In genomic region chr1:50416553-50417453, GRCh38 we compare ENCODE assay signal across 14 cellular contexts. TPM values are rescaled to one million over a fixed set of nuclear protein-coding genes. Genes with fewer than 3 reads are reported as not detected.
DNase-seq lines count a peak whose midpoint lies in the region; FAIRE-seq and TF ChIP-seq lines count a peak whose summit lies in the region.
"Had no signal": no experiment of that assay in that cellular context is flagged by ENCODE, and none has a peak within 500 bp of the region (broad histone marks: within the 10 kb centered on the region; RNA-seq: fewer than 3 reads in every experiment).

No MANE protein-coding gene starts in this region.

- no peak overlapping the region for H2BK120ac ChIP-seq in H1 (replicated peaks; ENCODE audit: low read depth, low read length)

- H3K4me3 ChIP-seq in H1 (ENCODE audit: extremely low read depth in 1 of 4, insufficient read depth in 2 of 4, low read depth in 3 of 4, low read length in 4 of 4) (peak overlapping the region; percentile 19 to 58 (median 39); a peak in 6 of 8 replicates), thyroid gland (replicated peaks in 1 of 3) (no peak overlapping the region)
- H3K4me3 ChIP-seq: right atrium auricular region had no signal

- no peaks in the 10 kb centered on the region for H3K9me3 ChIP-seq in ES-I3 (ENCODE audit: control insufficient read depth, insufficient read depth, low read length)
- H3K9me3 ChIP-seq in H1 (ENCODE audit: insufficient read depth in 2 of 2, low read depth in 1 of 2, low read length in 1 of 2): peaks cover 0 to 3% of the 10 kb centered on the region in 2 experiments; a peak in 1 of 4 replicates
- no peaks in the 10 kb centered on the region for H3K9me3 ChIP-seq in thyroid gland

- peak overlapping the region; percentile 50; the same call in 1 of the 2 replicates for H2BK12ac ChIP-seq in H1 (ENCODE audit: low read depth, low read length)

- no peaks in the 10 kb centered on the region for H3K79me2 ChIP-seq in H1 (ENCODE audit: control insufficient read depth in 1 of 2, insufficient read depth in 2 of 2, low read length in 2 of 2)

- H3K36me3 Mint-ChIP-seq in nephron (ENCODE audit: low read depth): no peaks in the 10 kb centered on the region
- H3K36me3 Mint-ChIP-seq: CD8-positive, alpha-beta T cell had no signal

- H3K23me2 ChIP-seq in H1 (ENCODE audit: low read depth, low read length): peaks cover 9% of the 10 kb centered on the region

- peak overlapping the region; percentile 43; the same call in 1 of the 2 replicates for H2AFZ ChIP-seq in H1 (ENCODE audit: low read length)

- H3K56ac ChIP-seq in H1 (replicated peaks; ENCODE audit: insufficient read length, low read depth, low read length): no peak overlapping the region

- H3K9me3 Mint-ChIP-seq in nephron: peaks cover 14% of the 10 kb centered on the region
- H3K9me3 Mint-ChIP-seq: CD8-positive, alpha-beta T cell had no signal

- no peaks in the 10 kb centered on the region for H3K36me3 ChIP-seq in ES-I3 (ENCODE audit: insufficient read depth, low read length)
- H3K36me3 ChIP-seq in H1 (ENCODE audit: control insufficient read depth in 2 of 4, insufficient read depth in 4 of 4, low read length in 3 of 4): peaks cover 0 to 13% (median 0%) of the 10 kb centered on the region in 4 experiments; a peak in 1 of 8 replicates
- H3K36me3 ChIP-seq in thyroid gland: no peaks in the 10 kb centered on the region
- H3K36me3 ChIP-seq: right atrium auricular region had no signal

- peak; percentile 24 for DNase-seq in AG20443 (ENCODE audit: low spot score)
- peak in 1 of 2 experiments; percentile 81 for DNase-seq in H1 (ENCODE audit: low read depth in 1 of 2, low spot score in 2 of 2)
- no peak for DNase-seq in nucleus accumbens (lab: John Stamatoyannopoulos, UW)
- no peak for DNase-seq in posterior cingulate gyrus
- no peak for DNase-seq in thyroid gland
- DNase-seq: activated naive CD4-positive, alpha-beta T cell; CD8-positive, alpha-beta T cell; central memory CD4-positive, alpha-beta T cell; PC-3 had no signal

- POLR2A ChIA-PET in H1 (lab: Charles Lee; ENCODE audit: partially characterized antibody): interaction anchor here (0.6 to 1.4 kb wide), 2 partner anchors 16 to 268 kb away, joined by 3 to 4 read pairs; no protein-coding TSS in a partner anchor

- H3K27me3 ChIP-seq in H1 (replicated peaks in 1 of 4; ENCODE audit: control insufficient read depth in 3 of 4, extremely low read depth in 1 of 4, insufficient read depth in 3 of 4, low read length in 3 of 4): peaks cover 89 to 97% (median 91%) of the 10 kb centered on the region in 4 experiments
- H3K27me3 ChIP-seq in thyroid gland: peaks cover 39% of the 10 kb centered on the region

- H3K4me1 Mint-ChIP-seq in nephron: peaks cover 25% of the 10 kb centered on the region

- H3K27ac ChIP-seq in H1 (ENCODE audit: low read depth, low read length) (no peak overlapping the region), thyroid gland (no peak overlapping the region)
- H3K27ac ChIP-seq: right atrium auricular region had no signal

- no peaks in the 10 kb centered on the region for H3K4me1 ChIP-seq in ES-I3 (ENCODE audit: insufficient read depth, low read length)
- peaks cover 0 to 30% (median 17%) of the 10 kb centered on the region in 4 experiments; a peak in 5 of 7 replicates for H3K4me1 ChIP-seq in H1 (replicated peaks in 1 of 4; ENCODE audit: control insufficient read depth in 3 of 4, insufficient read depth in 4 of 4, low read length in 3 of 4)
- peaks cover 4 to 40% of the 10 kb centered on the region in 2 donors for H3K4me1 ChIP-seq in thyroid gland

- no peak overlapping the region for H4K5ac ChIP-seq in H1 (ENCODE audit: insufficient read length, low read depth, low read length)

- H2BK5ac ChIP-seq in H1 (ENCODE audit: low read depth, low read length): no peak overlapping the region

- H3K18ac ChIP-seq in H1 (ENCODE audit: extremely low read depth, low read length): no peak overlapping the region; the same call in 1 of the 2 replicates

- no peak for TF ChIP-seq RAD21 in H1 (IDR thresholded peaks at IDR 0.05 in 1 of 2, conservative IDR thresholded peaks at IDR 0.05 in 1 of 2; ENCODE audit: low read depth in 2 of 2, low read length in 2 of 2)

- H4K20me1 ChIP-seq in H1 (replicated peaks in 1 of 2; ENCODE audit: control insufficient read depth in 1 of 2, insufficient read depth in 2 of 2, low read length in 2 of 2): peaks cover 9 to 27% of the 10 kb centered on the region in 2 experiments

- H3K27ac Mint-ChIP-seq in nephron: no peak overlapping the region
- H3K27ac Mint-ChIP-seq: CD8-positive, alpha-beta T cell had no signal

- 0 out of 2 replicates have a peak overlapping the region, but pooled peaks have one; percentile 32 for H2BK20ac ChIP-seq in H1 (ENCODE audit: low read length)

- peak overlapping the region; percentile 43 to 71 (median 61) for H3K4me3 Mint-ChIP-seq in nephron
- H3K4me3 Mint-ChIP-seq: CD8-positive, alpha-beta T cell had no signal

- 3% methylated on average over 39 of the region's 46 CpGs; no CpG with 5 or more reads in 1 of the 2 experiments for WGBS in H1 (ENCODE audit: extremely low coverage in 1 of 2, insufficient coverage in 1 of 2, insufficient read length in 1 of 2, insufficient replicate concordance in 2 of 2, low coverage in 1 of 2, low lambda C conversion rate in 2 of 2, missing lambda C conversion rate in 1 of 2), 2 experiments
- 4 to 5% methylated on average over 32 to 41 of the region's 46 CpGs for WGBS in thyroid gland, 2 donors

- no peak overlapping the region for H3K14ac ChIP-seq in H1 (ENCODE audit: insufficient read length)

- no peak overlapping the region for H2AK5ac ChIP-seq in H1 (ENCODE audit: low read depth, low read length)

- TF ChIP-seq POLR2A in H1 (IDR thresholded peaks at IDR 0.05; ENCODE audit: control extremely low read depth in 1 of 2, low read depth in 2 of 2, low read length in 2 of 2): no peak
- TF ChIP-seq POLR2A in thyroid gland (IDR thresholded peaks at IDR 0.05): no peak

- no peaks in the 10 kb centered on the region for H3K79me1 ChIP-seq in H1 (ENCODE audit: low read depth, low read length)

- no peak for TF ChIP-seq EP300 in H1 (IDR thresholded peaks at IDR 0.05; ENCODE audit: borderline replicate concordance in 1 of 2, low read depth in 2 of 2, low read length in 2 of 2)

- no peak overlapping the region for H3K23ac ChIP-seq in H1 (ENCODE audit: insufficient read length)

- TF ChIP-seq CTCF in H1 (IDR thresholded peaks at IDR 0.05; ENCODE audit: control extremely low read depth in 1 of 3, insufficient read depth in 1 of 3, low read depth in 1 of 3, low read length in 3 of 3): no peak
- no peak for TF ChIP-seq CTCF in nephron (IDR thresholded peaks at IDR 0.05; ENCODE audit: unreplicated experiment in 3 of 3)
- no peak for TF ChIP-seq CTCF in thyroid gland (IDR thresholded peaks at IDR 0.05)

- no peak overlapping the region for H4K8ac ChIP-seq in H1 (ENCODE audit: extremely low read depth, insufficient read depth, low read length)

- intact Hi-C loops in posterior cingulate gyrus (cut with DNase I) (no loop called here), thyroid gland (cut with DNase I) (no loop called here)

- peak overlapping the region; percentile 56 to 70 for H3K4me2 ChIP-seq in H1 (ENCODE audit: insufficient read depth in 1 of 2, low read depth in 2 of 2, low read length in 2 of 2)

- FAIRE-seq in H1 (lab: Jason Lieb, UNC): no peak

- H4K91ac ChIP-seq in H1 (replicated peaks; ENCODE audit: insufficient read length, low read length): no peak overlapping the region

- no peak overlapping the region for H2BK15ac ChIP-seq in H1 (ENCODE audit: low read length)

- peak overlapping the region; percentile 48; the same call in 1 of the 2 replicates for H3K9ac ChIP-seq in ES-I3 (ENCODE audit: low read depth, low read length)
- H3K9ac ChIP-seq in H1 (replicated peaks in 1 of 4; ENCODE audit: extremely low read depth in 1 of 4, low read depth in 3 of 4, low read length in 3 of 4): no peak overlapping the region

- CTCF ChIA-PET in H1 (lab: Charles Lee; ENCODE audit: partially characterized antibody): interaction anchor here (0.6 to 3.3 kb wide), 6 partner anchors 9 to 197 kb away, joined by 3 to 13 read pairs (median 6); no protein-coding TSS in a partner anchor

- no peak overlapping the region for H3K4ac ChIP-seq in H1 (replicated peaks; ENCODE audit: insufficient read length, low read depth, low read length)

- H3K27me3 Mint-ChIP-seq in nephron (ENCODE audit: low read depth): peaks cover 95% of the 10 kb centered on the region

TF ChIP-seq in H1, 55 proteins besides CTCF, POLR2A, EP300 and RAD21 (continues in another document):
- TF ChIP-seq TAF7 (optimal IDR thresholded peaks at IDR 0.05; ENCODE audit: borderline replicate concordance, low read depth, low read length) (no peak), FOSL1 (IDR thresholded peaks at IDR 0.05; ENCODE audit: insufficient read depth, low read depth, low read length) (no peak), TCF12 (IDR thresholded peaks at IDR 0.05; ENCODE audit: low read depth, low read length) (peak; percentile 5; the same call in 1 of the 2 replicates), TBP (IDR thresholded peaks at IDR 0.05; ENCODE audit: low read depth, low read length) (no peak), SP2 (IDR thresholded peaks at IDR 0.05; ENCODE audit: low read length) (no peak), CTBP2 (IDR thresholded peaks at IDR 0.05; ENCODE audit: borderline replicate concordance, insufficient read depth, insufficient read length, low read length) (peak; percentile 100), E2F6 (IDR thresholded peaks at IDR 0.05) (peak; percentile 90), KDM1A (IDR thresholded peaks at IDR 0.05; ENCODE audit: borderline replicate concordance, low read length) (peak; percentile 32; the same call in 1 of the 2 replicates), CREB1 (IDR thresholded peaks at IDR 0.05) (0 out of 2 replicates have a peak, but pooled peaks have one; percentile 18), MAFK (IDR thresholded peaks at IDR 0.05; ENCODE audit: low read depth, low read length) (no peak), EZH2 (IDR thresholded peaks at IDR 0.05; ENCODE audit: low read depth, low read length, severe bottlenecking) (peak; percentile 81)

RNA-seq across cellular contexts. Expression of gene DMRTA2, which starts 6.4 kb away (rescaled TPM):
- total RNA-seq in H1 (2021; fragmentation: NEBNext Ultra II Directional; extraction: Animal tissue kit (Norgen Biotek cat#: 25700)): not detected in 2 replicates
- polyA plus RNA-seq in H1 (2011; rRNA removed): 0.03 TPM in 1 of 2 replicates, not detected in the other
- polyA plus RNA-seq in H1 (2011; cell fraction: cytosol; rRNA removed): 0.03 TPM
- not detected for polyA plus RNA-seq in H1 (2011; cell fraction: nucleus; rRNA removed)
- polyA plus RNA-seq in H1 (2012, experiment 1 of 2): 0.05 TPM in 1 of 4 replicates, not detected in the others
- not detected for polyA plus RNA-seq in H1 (2012, experiment 2 of 2)
- 0.02 TPM for polyA plus RNA-seq in H1 (2013, experiment 1 of 2)
- polyA plus RNA-seq in H1 (2013, experiment 2 of 2): 0.02 TPM
- not detected in 2 replicates for polyA minus RNA-seq in H1 (2011; rRNA and poly(A)+ RNA removed)
- not detected for polyA minus RNA-seq in H1 (2011; cell fraction: cytosol; rRNA and poly(A)+ RNA removed)
- not detected for polyA minus RNA-seq in H1 (2011; cell fraction: nucleus; rRNA and poly(A)+ RNA removed)
- total RNA-seq in thyroid gland: not detected
- total RNA-seq: CD8-positive, alpha-beta T cell; mucosa of gallbladder; PC-3; right atrium auricular region; subcutaneous adipose tissue had no signal

Comparison
In these comparisons a context has a peak if more than half of its experiments do, and no peak if none do; other contexts are left out.
1. H3K4me3 ChIP-seq: peak in H1 (4 of 4); none in thyroid gland (0 of 3).